ENCODE assay signal across 8 cellular contexts in the genomic region with DNA sequence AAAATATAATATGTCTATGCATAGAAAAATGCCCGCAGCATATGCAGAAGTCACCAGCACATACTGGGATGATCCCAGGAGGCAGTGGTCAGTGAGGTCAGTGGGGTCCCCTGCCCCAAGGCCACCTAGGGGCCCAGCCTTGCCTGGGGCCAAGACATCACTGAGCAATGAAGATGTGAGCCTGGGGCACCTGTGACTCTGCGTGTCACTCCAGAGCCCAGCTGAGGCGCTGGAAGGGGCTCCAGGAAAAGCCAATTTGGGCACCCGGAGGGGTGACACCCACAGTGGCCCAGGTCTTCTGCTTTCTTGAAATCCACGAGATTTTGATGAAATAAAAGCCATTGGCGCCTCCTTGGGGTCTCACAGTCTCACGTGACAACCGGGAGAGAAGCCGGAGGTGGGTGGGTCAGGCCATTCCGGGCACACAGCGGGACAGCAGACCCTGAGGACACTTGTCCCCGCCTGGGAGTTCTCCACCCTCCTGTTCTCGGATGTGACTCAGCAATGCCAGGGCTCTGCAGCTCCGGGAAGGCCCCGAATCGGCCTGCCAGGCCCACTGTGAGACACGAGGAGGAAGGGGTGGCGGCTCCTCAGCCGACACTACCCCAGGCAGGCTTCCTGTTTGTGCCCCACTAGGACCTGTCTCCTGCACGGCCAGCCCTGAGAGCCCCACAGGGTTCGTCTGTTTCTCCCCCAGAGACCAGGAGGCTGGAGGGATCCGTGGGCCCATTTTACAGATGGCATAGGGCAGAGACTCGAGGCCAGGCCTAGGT. TPM values are rescaled to one million over a fixed set of nuclear protein-coding genes. Genes with fewer than 3 reads are reported as not detected.
DNase-seq lines count a peak whose midpoint lies in the region; ATAC-seq lines count a peak whose summit lies in the region.

No MANE protein-coding gene starts in this region.

- no peaks in the 10 kb centered on the region for H3K36me3 Mint-ChIP-seq in activated CD4-positive, alpha-beta T cell treated with anti-CD3 and anti-CD28 coated beads, Interleukin-2, amount 10 ng/mL, durations not matched to agents 7 days and 5 days (ENCODE audit: low read depth)

- peak; percentile 18 for ATAC-seq in HG03565 (IDR thresholded peaks at IDR 0.05; ENCODE audit: unreplicated experiment)
- ATAC-seq in Right ventricle myocardium inferior, result peak; percentile 60
- no peak for ATAC-seq in HG02623 (IDR thresholded peaks at IDR 0.05; ENCODE audit: unreplicated experiment)
- no peak for ATAC-seq in HG02588 (IDR thresholded peaks at IDR 0.05; ENCODE audit: unreplicated experiment)

- H3K4me3 Mint-ChIP-seq in activated CD4-positive, alpha-beta T cell treated with anti-CD3 and anti-CD28 coated beads, Interleukin-2, amount 10 ng/mL, durations not matched to agents 7 days and 5 days, result peak overlapping the region; percentile 43

- DNase-seq in ELR (ENCODE audit: low read depth), result peak; percentile 74
- DNase-seq in activated CD4-positive, alpha-beta T cell treated with anti-CD3 and anti-CD28 coated beads, Interleukin-2, amount 10 ng/mL, durations not matched to agents 7 days and 5 days, result peak; percentile 61
- DNase-seq in Right ventricle myocardium inferior (ENCODE audit: missing footprints), result peak; percentile 91
- DNase-seq in stimulated activated CD8-positive, alpha-beta memory T cell treated with anti-CD3 and anti-CD28 coated beads, Interleukin-15, amount 100 ng/mL, for 4 hours (ENCODE audit: low read depth in 2 of 2), result peak; percentile 30 to 50
- DNase-seq in NCI-H2107 treated with DMSO at 0.1 percent for 48 hours (lab: John Stamatoyannopoulos, UW; ENCODE audit: unreplicated experiment), result no peak

- POLR2A ChIA-PET in activated CD4-positive, alpha-beta T cell treated with anti-CD3 and anti-CD28 coated beads, Interleukin-2, amount 10 ng/mL, durations not matched to agents 7 days and 5 days (lab: Charles Lee), result no interaction called here

- CTCF ChIA-PET in activated CD4-positive, alpha-beta T cell treated with anti-CD3 and anti-CD28 coated beads, Interleukin-2, amount 10 ng/mL, durations not matched to agents 7 days and 5 days (lab: Charles Lee), result interaction anchor here (0.8 to 2.7 kb wide), 11 partner anchors 7 to 110 kb away, joined by 3 to 10 read pairs (median 4); partner anchors contain the start of gene SLCO4A1

- H3K27ac Mint-ChIP-seq in activated CD4-positive, alpha-beta T cell treated with anti-CD3 and anti-CD28 coated beads, Interleukin-2, amount 10 ng/mL, durations not matched to agents 7 days and 5 days, result peak overlapping the region; percentile 95

- H3K27me3 Mint-ChIP-seq in activated CD4-positive, alpha-beta T cell treated with anti-CD3 and anti-CD28 coated beads, Interleukin-2, amount 10 ng/mL, durations not matched to agents 7 days and 5 days, result peaks cover 10% of the 10 kb centered on the region

- peaks cover 43% of the 10 kb centered on the region for H3K4me1 Mint-ChIP-seq in activated CD4-positive, alpha-beta T cell treated with anti-CD3 and anti-CD28 coated beads, Interleukin-2, amount 10 ng/mL, durations not matched to agents 7 days and 5 days

- no peaks in the 10 kb centered on the region for H3K9me3 Mint-ChIP-seq in activated CD4-positive, alpha-beta T cell treated with anti-CD3 and anti-CD28 coated beads, Interleukin-2, amount 10 ng/mL, durations not matched to agents 7 days and 5 days

- intact Hi-C loops in Right ventricle myocardium inferior (cut with DNase I), result loop anchor here (1.0 to 5.0 kb wide), 2 partner anchors 34 to 118 kb away; no protein-coding TSS in a partner anchor

RNA-seq across cellular contexts. Expression of gene SLCO4A1, which starts 24.4 kb away (rescaled TPM):
- 10 to 100 TPM; 54.2 to 55.2 TPM for total RNA-seq in activated CD4-positive, alpha-beta T cell treated with anti-CD3 and anti-CD28 coated beads, Interleukin-2, amount 10 ng/mL, durations not matched to agents 7 days and 5 days
- 15.5 TPM for total RNA-seq in Right ventricle myocardium inferior

Comparison
In these comparisons a context has a peak if more than half of its experiments do, and no peak if none do; other contexts are left out.
1. ATAC-seq: peak in HG03565 (single experiment) and Right ventricle myocardium inferior (single experiment); none in HG02623 (single experiment) and HG02588 (single experiment).